Comparison of ENCODE assay signal across 21 cellular contexts in the genomic region with DNA sequence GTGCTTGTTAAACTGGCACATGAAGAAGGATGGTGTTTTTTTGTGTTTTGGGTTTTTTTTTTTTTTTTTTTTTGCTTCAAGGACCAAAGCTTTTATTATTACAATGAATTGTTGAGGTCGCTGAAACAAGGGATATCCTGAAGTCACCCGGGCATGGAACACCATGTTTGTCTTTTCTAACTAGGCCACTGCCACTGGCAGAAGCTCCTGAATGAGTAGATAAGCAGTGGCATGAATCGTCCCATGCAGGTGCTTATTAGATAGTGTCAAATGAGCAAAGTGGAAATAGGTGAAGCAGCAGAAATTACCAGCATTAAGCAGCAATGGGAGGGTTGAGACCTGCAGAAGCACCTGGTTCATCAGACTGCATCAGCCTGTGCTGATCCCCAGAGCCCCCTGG.
DNase-seq lines count a peak whose midpoint lies in the region; ATAC-seq lines count a peak whose summit lies in the region.
"Had no signal": no experiment of that assay in that cellular context is flagged by ENCODE, and none has a peak within 500 bp of the region (broad histone marks: within the 10 kb centered on the region; RNA-seq: fewer than 3 reads in every experiment).

No MANE protein-coding gene starts in this region.

- POLR2A ChIA-PET in CD4-positive, alpha-beta memory T cell (lab: Charles Lee; ENCODE audit: partially characterized antibody): interaction anchor here (0.7 to 6.4 kb wide), 5 partner anchors 9 to 63 kb away, joined by 3 to 42 read pairs (median 4); no protein-coding TSS in a partner anchor

- no peak overlapping the region for H3K4me3 ChIP-seq in CD4-positive, alpha-beta memory T cell (ENCODE audit: low read length in 2 of 2)
- H3K4me3 ChIP-seq: adrenal gland, gastroesophageal sphincter, right lobe of liver, SJCRH30 had no signal

- DNase-seq in T-helper 1 cell (no peak), naive B cell (no peak), COR-L47 (lab: John Stamatoyannopoulos, UW) (no peak)
- no peak for DNase-seq in CD4-positive, alpha-beta memory T cell
- DNase-seq: activated CD8-positive, alpha-beta memory T cell treated with anti-CD3 and anti-CD28 coated beads for 24 hours; adrenal gland; EL; H9; NCI-H187 treated with DMSO at 0.1 percent for 48 hours; NCI-H510A; occipital lobe; right lobe of liver; stimulated activated CD4-positive, alpha-beta T cell treated with anti-CD3 and anti-CD28 coated beads, Interleukin-1b, Interleukin-23, amount 100 ng/mL, for 48 hours had no signal

- no peaks in the 10 kb centered on the region for H3K9me3 ChIP-seq in CD4-positive, alpha-beta memory T cell (ENCODE audit: control insufficient read depth in 1 of 2, low read length in 2 of 2)
- H3K9me3 ChIP-seq: adrenal gland, gastroesophageal sphincter, right lobe of liver had no signal

- no peak overlapping the region for H3K4me3 Mint-ChIP-seq in T-helper 1 cell treated with Interleukin-12 subunit alpha and Interleukin-12 subunit beta and Interleukin-4 antibody, amounts not matched to agents 30 μg/mL and 1 μg/mL, for 36 hours
- H3K4me3 Mint-ChIP-seq in CD4-positive, alpha-beta memory T cell: peak overlapping the region in 7 of 8 donors; percentile 32 to 81 (median 43)
- H3K4me3 Mint-ChIP-seq in activated T-helper 17 cell treated with anti-CD3 and anti-CD28 coated beads, Interleukin-2, amount 50 U/mL, for 72 hours: peak overlapping the region; percentile 89
- peak overlapping the region in 7 of 8 donors; percentile 2 to 84 (median 32) for H3K4me3 Mint-ChIP-seq in naive B cell
- H3K4me3 Mint-ChIP-seq: H9 had no signal

- no peaks in the 10 kb centered on the region for H3K27me3 Mint-ChIP-seq in T-helper 1 cell treated with Interleukin-12 subunit alpha and Interleukin-12 subunit beta and Interleukin-4 antibody, amounts not matched to agents 30 μg/mL and 1 μg/mL, for 36 hours (ENCODE audit: low read depth)
- no peaks in the 10 kb centered on the region for H3K27me3 Mint-ChIP-seq in CD4-positive, alpha-beta memory T cell
- H3K27me3 Mint-ChIP-seq in activated T-helper 17 cell treated with anti-CD3 and anti-CD28 coated beads, Interleukin-2, amount 50 U/mL, for 72 hours: no peaks in the 10 kb centered on the region
- no peaks in the 10 kb centered on the region for H3K27me3 Mint-ChIP-seq in naive B cell

- H3K27me3 ChIP-seq in CD4-positive, alpha-beta memory T cell (ENCODE audit: insufficient read depth, low read length): no peaks in the 10 kb centered on the region
- H3K27me3 ChIP-seq: adrenal gland, gastroesophageal sphincter, right lobe of liver, SJCRH30 had no signal

- H3K4me1 ChIP-seq in CD4-positive, alpha-beta memory T cell (ENCODE audit: insufficient read depth, low read length): peaks cover 100% of the 10 kb centered on the region
- H3K4me1 ChIP-seq: right lobe of liver had no signal

- CTCF ChIA-PET in CD4-positive, alpha-beta memory T cell (lab: Charles Lee; ENCODE audit: partially characterized antibody): interaction anchor here (1.2 to 2.2 kb wide), 3 partner anchors 8 to 116 kb away, joined by 3 to 4 read pairs (median 4); no protein-coding TSS in a partner anchor

- H3K27ac Mint-ChIP-seq in T-helper 1 cell treated with Interleukin-12 subunit alpha and Interleukin-12 subunit beta and Interleukin-4 antibody, amounts not matched to agents 30 μg/mL and 1 μg/mL, for 36 hours: peak overlapping the region; percentile 62
- H3K27ac Mint-ChIP-seq in CD4-positive, alpha-beta memory T cell: peak overlapping the region; percentile 56 to 96 (median 83)
- H3K27ac Mint-ChIP-seq in activated T-helper 17 cell treated with anti-CD3 and anti-CD28 coated beads, Interleukin-2, amount 50 U/mL, for 72 hours: peak overlapping the region; percentile 96
- peak overlapping the region; percentile 62 to 98 (median 91) for H3K27ac Mint-ChIP-seq in naive B cell
- H3K27ac Mint-ChIP-seq: H9 had no signal

- intact Hi-C loops in CD4-positive, alpha-beta memory T cell (cut with micrococcal nuclease): no loop called here

- H3K36me3 Mint-ChIP-seq in T-helper 1 cell treated with Interleukin-12 subunit alpha and Interleukin-12 subunit beta and Interleukin-4 antibody, amounts not matched to agents 30 μg/mL and 1 μg/mL, for 36 hours (ENCODE audit: low read depth): peaks cover 62% of the 10 kb centered on the region
- peaks cover 39 to 95% of the 10 kb centered on the region in 2 donors for H3K36me3 Mint-ChIP-seq in CD4-positive, alpha-beta memory T cell
- no peaks in the 10 kb centered on the region for H3K36me3 Mint-ChIP-seq in activated T-helper 17 cell treated with anti-CD3 and anti-CD28 coated beads, Interleukin-2, amount 50 U/mL, for 72 hours (ENCODE audit: low read depth)
- peaks cover 8 to 25% of the 10 kb centered on the region in 2 donors for H3K36me3 Mint-ChIP-seq in naive B cell

- H3K4me1 Mint-ChIP-seq in T-helper 1 cell treated with Interleukin-12 subunit alpha and Interleukin-12 subunit beta and Interleukin-4 antibody, amounts not matched to agents 30 μg/mL and 1 μg/mL, for 36 hours (ENCODE audit: low read depth): peaks cover 91% of the 10 kb centered on the region
- H3K4me1 Mint-ChIP-seq in CD4-positive, alpha-beta memory T cell: peaks cover 80 to 99% (median 92%) of the 10 kb centered on the region in 4 donors
- H3K4me1 Mint-ChIP-seq in activated T-helper 17 cell treated with anti-CD3 and anti-CD28 coated beads, Interleukin-2, amount 50 U/mL, for 72 hours: peaks cover 85% of the 10 kb centered on the region
- H3K4me1 Mint-ChIP-seq in naive B cell: peaks cover 77 to 93% (median 88%) of the 10 kb centered on the region in 3 donors

- peaks cover 18% of the 10 kb centered on the region for H3K36me3 ChIP-seq in CD4-positive, alpha-beta memory T cell (ENCODE audit: insufficient read depth, low read length)
- H3K36me3 ChIP-seq: adrenal gland had no signal

- H3K9me3 Mint-ChIP-seq in T-helper 1 cell treated with Interleukin-12 subunit alpha and Interleukin-12 subunit beta and Interleukin-4 antibody, amounts not matched to agents 30 μg/mL and 1 μg/mL, for 36 hours: no peaks in the 10 kb centered on the region
- H3K9me3 Mint-ChIP-seq in CD4-positive, alpha-beta memory T cell: no peaks in the 10 kb centered on the region
- no peaks in the 10 kb centered on the region for H3K9me3 Mint-ChIP-seq in activated T-helper 17 cell treated with anti-CD3 and anti-CD28 coated beads, Interleukin-2, amount 50 U/mL, for 72 hours
- no peaks in the 10 kb centered on the region for H3K9me3 Mint-ChIP-seq in naive B cell
- H3K9me3 Mint-ChIP-seq: H9 had no signal

- peak overlapping the region; percentile 44 for H3K27ac ChIP-seq in CD4-positive, alpha-beta memory T cell (ENCODE audit: low read depth, low read length)
- H3K27ac ChIP-seq: 22Rv1, adrenal gland, C4-2B, gastroesophageal sphincter, right lobe of liver had no signal

- ATAC-seq in activated T-helper 17 cell treated with anti-CD3 and anti-CD28 coated beads, Interleukin-2, amount 50 U/mL, for 72 hours (replicated peaks): no peak
- ATAC-seq in naive B cell (ENCODE audit: low read depth in 2 of 2) (no peak), HG03135 (IDR thresholded peaks at IDR 0.05; ENCODE audit: unreplicated experiment) (no peak), HG02798 (IDR thresholded peaks at IDR 0.05; ENCODE audit: poor library complexity, unreplicated experiment) (no peak)
- ATAC-seq: gastroesophageal sphincter had no signal
